1 cellular context compared by ENCODE assay signal in the genomic region with DNA sequence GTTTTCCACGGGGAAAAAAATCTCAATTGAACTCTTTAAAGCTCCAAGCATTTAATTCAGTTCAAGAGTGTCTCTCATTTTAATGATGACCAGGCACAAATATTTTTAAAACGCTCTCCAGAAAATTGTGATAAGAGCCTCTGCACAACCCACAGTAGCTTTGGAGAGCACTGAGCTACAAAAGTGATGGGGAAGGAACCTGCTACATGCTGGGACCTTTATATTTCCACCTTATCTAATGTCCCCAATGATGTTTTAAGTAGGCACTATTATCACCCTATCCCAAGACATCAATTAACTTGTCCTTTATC.
TF ChIP-seq lines count a peak whose summit lies in the region.

No MANE protein-coding gene starts in this region.

TF ChIP-seq in A549, 52 proteins besides CTCF, POLR2A, EP300 and RAD21:
- TF ChIP-seq MAFK (IDR thresholded peaks at IDR 0.05; ENCODE audit: partially characterized antibody) (peak; percentile 71), CHD4 (IDR thresholded peaks at IDR 0.05; ENCODE audit: borderline replicate concordance) (no peak), CEBPB (IDR thresholded peaks at IDR 0.05) (no peak), NR3C1 (IDR thresholded peaks at IDR 0.05) (no peak), ZSCAN20 (CRISPR knock-in tag; IDR thresholded peaks at IDR 0.05) (no peak), ZFP36 (IDR thresholded peaks at IDR 0.05; ENCODE audit: borderline replicate concordance, partially characterized antibody) (no peak), MYC (IDR thresholded peaks at IDR 0.05; ENCODE audit: borderline replicate concordance, low read length) (no peak)
- TF ChIP-seq, protein P1, sequence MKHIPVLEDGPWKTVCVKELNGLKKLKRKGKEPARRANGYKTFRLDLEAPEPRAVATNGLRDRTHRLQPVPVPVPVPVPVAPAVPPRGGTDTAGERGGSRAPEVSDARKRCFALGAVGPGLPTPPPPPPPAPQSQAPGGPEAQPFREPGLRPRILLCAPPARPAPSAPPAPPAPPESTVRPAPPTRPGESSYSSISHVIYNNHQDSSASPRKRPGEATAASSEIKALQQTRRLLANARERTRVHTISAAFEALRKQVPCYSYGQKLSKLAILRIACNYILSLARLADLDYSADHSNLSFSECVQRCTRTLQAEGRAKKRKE (CRISPR knock-in tag; IDR thresholded peaks at IDR 0.05; ENCODE audit: low read depth), result no peak
